In the genomic region with DNA sequence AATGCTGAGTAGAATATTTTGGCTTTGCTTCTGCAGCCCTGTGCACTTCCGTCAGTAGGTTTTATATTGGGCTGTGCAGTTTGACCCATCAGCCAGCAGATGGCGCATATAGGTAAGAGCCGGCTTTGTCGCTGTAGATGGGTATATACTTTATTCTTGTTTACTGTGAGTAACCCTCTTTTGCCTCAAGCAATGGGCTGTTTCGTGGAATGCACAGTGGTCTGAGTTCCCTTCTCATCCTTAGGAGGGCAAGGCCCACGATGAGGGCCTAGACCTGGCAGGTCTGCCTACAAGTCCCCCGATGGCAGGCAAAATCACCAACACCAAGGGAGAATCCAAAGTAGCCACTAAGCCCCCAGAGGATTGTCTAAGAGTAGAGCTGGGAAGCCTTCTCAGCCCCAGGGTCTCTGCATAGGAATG, we compare ENCODE assay signal across 8 cellular contexts.
DNase-seq lines count a peak whose midpoint lies in the region; ATAC-seq and TF ChIP-seq lines count a peak whose summit lies in the region.

No MANE protein-coding gene starts in this region.

- TF ChIP-seq EP300 in gastroesophageal sphincter (IDR thresholded peaks at IDR 0.05) = no peak

- no peaks in the 10 kb centered on the region for H3K4me1 ChIP-seq in gastroesophageal sphincter

- H3K27ac ChIP-seq in VCaP = no peak overlapping the region
- no peak overlapping the region for H3K27ac ChIP-seq in gastroesophageal sphincter

- H3K9me3 ChIP-seq in gastroesophageal sphincter = no peaks in the 10 kb centered on the region

- H3K36me3 ChIP-seq in gastroesophageal sphincter = no peaks in the 10 kb centered on the region

- TF ChIP-seq CTCF in VCaP (conservative IDR thresholded peaks at IDR 0.05) = peak; percentile 97
- peak; percentile 21 to 63 (median 30) for TF ChIP-seq CTCF in gastroesophageal sphincter (IDR thresholded peaks at IDR 0.05)

- peak; percentile 4 for DNase-seq in DMS79 treated with DMSO at 0.1 percent for 48 hours (lab: John Stamatoyannopoulos, UW)
- DNase-seq in DMS79 (lab: John Stamatoyannopoulos, UW) = no peak
- DNase-seq in NCI-H2107 treated with DMSO at 0.1 percent for 48 hours (lab: John Stamatoyannopoulos, UW; ENCODE audit: unreplicated experiment) = peak; percentile 16
- DNase-seq in pulmonary artery endothelial cell (ENCODE audit: low read depth, low spot score) = peak; percentile 17

- 0 to 9% methylated on average over 1 to 5 of the region's 7 CpGs for WGBS in gastroesophageal sphincter (ENCODE audit: low coverage in 1 of 2), 2 donors

- ATAC-seq in GM19395 (IDR thresholded peaks at IDR 0.05; ENCODE audit: unreplicated experiment) = peak; percentile 97
- peak; percentile 98 for ATAC-seq in HG03159 (IDR thresholded peaks at IDR 0.05; ENCODE audit: unreplicated experiment)
- ATAC-seq in gastroesophageal sphincter = no peak

- TF ChIP-seq POLR2A in gastroesophageal sphincter (IDR thresholded peaks at IDR 0.05) = no peak

- H3K4me3 ChIP-seq in gastroesophageal sphincter = no peak overlapping the region

- no peaks in the 10 kb centered on the region for H3K27me3 ChIP-seq in gastroesophageal sphincter
